ENCODE assay signal across 22 cellular contexts in genomic region chr7:134706468-134706867, GRCh38.
"Had no signal": no experiment of that assay in that cellular context is flagged by ENCODE, and none has a peak within 500 bp of the region (broad histone marks: within the 10 kb centered on the region; RNA-seq: fewer than 3 reads in every experiment).

No MANE protein-coding gene starts in this region.

- H3K27ac Mint-ChIP-seq: activated naive CD4-positive, alpha-beta T cell treated with anti-CD3 and anti-CD28 coated beads, Interleukin-2, amount 50 U/mL, for 72 hours; memory B cell; stimulated activated effector memory CD8-positive, alpha-beta T cell treated with anti-CD3 and anti-CD28 coated beads, Interleukin-12 subunit alpha, Interleukin-12 subunit beta, amount 100 ng/mL, for 72 hours; T-cell; T-helper 2 cell treated with Interferon-gamma antibody and Interleukin-4, amounts not matched to agents 5 μg/mL and 100 μg/mL, for 36 hours had no signal

- ATAC-seq: activated naive CD4-positive, alpha-beta T cell treated with anti-CD3 and anti-CD28 coated beads, Interleukin-2, amount 50 U/mL, for 72 hours; left cardiac atrium; natural killer cell treated with Interleukin-12 subunit alpha and Interleukin-12 subunit beta and Interleukin-15 and Interleukin-18, amount 100 ng/mL, for 72 hours; right lobe of liver; stimulated activated effector memory CD8-positive, alpha-beta T cell treated with anti-CD3 and anti-CD28 coated beads, Interleukin-12 subunit alpha, Interleukin-12 subunit beta, amount 100 ng/mL, for 72 hours; T-cell had no signal

- H3K36me3 ChIP-seq: neutrophil, right lobe of liver, stomach, suprapubic skin, transverse colon had no signal

- H3K27me3 ChIP-seq: neutrophil, right lobe of liver, stomach, suprapubic skin, transverse colon had no signal

- H3K36me3 Mint-ChIP-seq: activated naive CD4-positive, alpha-beta T cell treated with anti-CD3 and anti-CD28 coated beads, Interleukin-2, amount 50 U/mL, for 72 hours; memory B cell; natural killer cell treated with Interleukin-12 subunit alpha and Interleukin-12 subunit beta and Interleukin-15 and Interleukin-18, amount 100 ng/mL, for 72 hours; stimulated activated effector memory CD8-positive, alpha-beta T cell treated with anti-CD3 and anti-CD28 coated beads, Interleukin-12 subunit alpha, Interleukin-12 subunit beta, amount 100 ng/mL, for 72 hours; T-cell had no signal

- H3K9me3 ChIP-seq: neutrophil, right lobe of liver, stomach, suprapubic skin, transverse colon had no signal

- H3K4me3 ChIP-seq: coronary artery, right lobe of liver, stomach, suprapubic skin, transverse colon had no signal

- DNase-seq: activated CD4-positive, alpha-beta T cell treated with anti-CD3 and anti-CD28 coated beads for 1 hour; activated gamma-delta T cell treated with Interleukin-2 at 50 U/mL for 16 hours; activated T-cell treated with anti-CD3 and anti-CD28 coated beads, Interleukin-2, amount 50 U/mL, for 1 hour; aorta; cerebellar nuclear complex; hippocampal formation; left cardiac atrium; right lobe of liver; small intestine; stimulated activated CD4-positive, alpha-beta T cell treated with anti-CD3 and anti-CD28 coated beads, Interleukin-2, amount 100 ng/mL, for 24 hours; stomach; T-cell; transverse colon had no signal

- H3K4me3 Mint-ChIP-seq: memory B cell; natural killer cell treated with Interleukin-12 subunit alpha and Interleukin-12 subunit beta and Interleukin-15 and Interleukin-18, amount 100 ng/mL, for 72 hours; stimulated activated effector memory CD8-positive, alpha-beta T cell treated with anti-CD3 and anti-CD28 coated beads, Interleukin-12 subunit alpha, Interleukin-12 subunit beta, amount 100 ng/mL, for 72 hours; T-cell; T-helper 2 cell treated with Interferon-gamma antibody and Interleukin-4, amounts not matched to agents 5 μg/mL and 100 μg/mL, for 36 hours had no signal

- H3K4me1 Mint-ChIP-seq: memory B cell had no signal

- H3K9me3 Mint-ChIP-seq: activated naive CD4-positive, alpha-beta T cell treated with anti-CD3 and anti-CD28 coated beads, Interleukin-2, amount 50 U/mL, for 72 hours; memory B cell; natural killer cell treated with Interleukin-12 subunit alpha and Interleukin-12 subunit beta and Interleukin-15 and Interleukin-18, amount 100 ng/mL, for 72 hours; stimulated activated effector memory CD8-positive, alpha-beta T cell treated with anti-CD3 and anti-CD28 coated beads, Interleukin-12 subunit alpha, Interleukin-12 subunit beta, amount 100 ng/mL, for 72 hours; T-cell; T-helper 2 cell treated with Interferon-gamma antibody and Interleukin-4, amounts not matched to agents 5 μg/mL and 100 μg/mL, for 36 hours had no signal

- H3K27ac ChIP-seq: coronary artery, neutrophil, right lobe of liver, stomach, suprapubic skin, transverse colon, VCaP had no signal
